In the genomic region with DNA sequence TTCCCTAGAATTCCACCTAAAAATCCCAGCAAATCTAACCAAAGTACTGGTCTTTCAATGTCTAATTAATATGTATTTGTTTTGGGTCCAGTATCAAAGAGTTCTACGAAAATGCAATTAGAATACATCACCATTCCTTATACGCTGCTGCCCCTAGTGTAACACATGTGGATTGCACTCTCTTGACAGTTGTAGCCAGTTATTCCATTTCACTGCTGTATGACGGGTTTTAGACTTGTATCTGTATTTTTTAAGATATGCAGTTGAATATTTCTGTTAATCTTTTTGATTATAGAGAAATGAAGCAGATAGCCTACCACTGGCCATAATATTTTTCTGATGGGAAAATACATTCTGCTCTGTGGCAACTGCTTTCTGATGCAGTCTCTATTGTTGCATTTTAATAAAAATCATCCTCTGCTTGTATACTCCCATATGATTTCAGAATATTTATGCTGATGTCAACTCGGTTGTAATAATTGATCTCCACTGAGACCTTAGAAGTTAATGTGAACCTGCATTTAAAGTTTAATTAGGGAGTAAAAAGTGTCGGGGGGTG, we compare ENCODE assay signal across 8 cellular contexts. TPM values are rescaled to one million over a fixed set of nuclear protein-coding genes. Genes with fewer than 3 reads are reported as not detected.
DNase-seq lines count a peak whose midpoint lies in the region; ATAC-seq and TF ChIP-seq lines count a peak whose summit lies in the region.

No MANE protein-coding gene starts in this region.

- in situ Hi-C loops in mammary epithelial cell (cut with MboI; ENCODE audit: low sequenced_read_pairs in 2 of 2) = no loop called here

- no peak overlapping the region for H3K9ac ChIP-seq in mammary epithelial cell (ENCODE audit: insufficient read depth, low read length)

- peak; percentile 83 for TF ChIP-seq CTCF in A673 (conservative IDR thresholded peaks at IDR 0.05; ENCODE audit: low read depth, low read length)
- peak; percentile 82 to 92 for TF ChIP-seq CTCF in mammary epithelial cell (conservative IDR thresholded peaks at IDR 0.05 in 1 of 2, IDR thresholded peaks at IDR 0.05 in 1 of 2; ENCODE audit: extremely low read depth in 1 of 2, insufficient read depth in 1 of 2, low read depth in 1 of 2, low read length in 2 of 2)
- TF ChIP-seq CTCF in stomach (IDR thresholded peaks at IDR 0.05) = peak in 5 of 7 experiments; percentile 39 to 79 (median 51)

- DNase-seq in A673 (ENCODE audit: low spot score) (peak; percentile 37), EH (ENCODE audit: low read depth) (peak; percentile 35), SHP77 treated with DMSO at 0.1 percent for 48 hours (lab: John Stamatoyannopoulos, UW) (peak; percentile 55), mammary epithelial cell (peak; percentile 9), kidney glomerular epithelial cell (lab: John Stamatoyannopoulos, UW) (peak; percentile 57), stomach (no peak), COR-L47 (lab: John Stamatoyannopoulos, UW) (no peak)

- H4K20me1 ChIP-seq in mammary epithelial cell (ENCODE audit: insufficient read depth, low read length) = no peaks in the 10 kb centered on the region

- H3K79me2 ChIP-seq in mammary epithelial cell (ENCODE audit: insufficient read depth, low read length) = no peaks in the 10 kb centered on the region

- CTCF ChIA-PET in A673 (lab: Charles Lee) (no interaction called here), mammary epithelial cell (lab: Charles Lee; ENCODE audit: low non-redundant PET) (no interaction called here)

- H3K27ac ChIP-seq in A673 (ENCODE audit: low read depth, low read length, poor library complexity, severe bottlenecking) (no peak overlapping the region), mammary epithelial cell (ENCODE audit: insufficient read depth, low read depth, low read length) (no peak overlapping the region), stomach (no peak overlapping the region)

- H3K4me1 ChIP-seq in A673 (ENCODE audit: insufficient read depth, low read length, poor library complexity, severe bottlenecking) (no peaks in the 10 kb centered on the region), mammary epithelial cell (ENCODE audit: insufficient read depth, low read length) (no peaks in the 10 kb centered on the region), stomach (no peaks in the 10 kb centered on the region)

- POLR2A ChIA-PET in A673 (lab: Charles Lee; ENCODE audit: low non-redundant PET) = no interaction called here

- H3K27me3 ChIP-seq in A673 (replicated peaks; ENCODE audit: insufficient read depth, low read depth, low read length, poor library complexity) (no peaks in the 10 kb centered on the region), mammary epithelial cell (ENCODE audit: insufficient read depth, low read length) (peaks cover 8% of the 10 kb centered on the region), stomach (no peaks in the 10 kb centered on the region)

- BruUV-seq in A673 (replicated peaks; lab: Mats Ljungman, UMichigan) (no TSS peak), mammary epithelial cell (replicated peaks; lab: Mats Ljungman, UMichigan) (no TSS peak)

- 33% methylated on average over 5 of the region's 5 CpGs for WGBS in mammary epithelial cell (ENCODE audit: low coverage, missing lambda C conversion rate)
- whole genome bisulfite sequencing in stomach, 5 donors = 18 to 21% (median 19%) methylated on average over 5 of the region's 5 CpGs

- ATAC-seq in HG03432 (IDR thresholded peaks at IDR 0.05; ENCODE audit: unreplicated experiment) = peak; percentile 62

- dilution Hi-C loops in mammary epithelial cell (cut with HindIII; ENCODE audit: low sequenced_read_pairs) = no loop called here

- H2AFZ ChIP-seq in mammary epithelial cell (ENCODE audit: low read depth, low read length) = no peak overlapping the region

- H3K9me3 ChIP-seq in A673 (ENCODE audit: low read depth, low read length, poor library complexity, severe bottlenecking) = no peaks in the 10 kb centered on the region
- no peaks in the 10 kb centered on the region for H3K9me3 ChIP-seq in mammary epithelial cell (replicated peaks; ENCODE audit: insufficient read depth, low read length)
- peaks cover 0 to 5% (median 2%) of the 10 kb centered on the region in 4 donors for H3K9me3 ChIP-seq in stomach

- H3K4me3 ChIP-seq in A673 (ENCODE audit: low read depth, low read length, poor library complexity, severe bottlenecking) (no peak overlapping the region), mammary epithelial cell (replicated peaks in 1 of 3; ENCODE audit: insufficient read depth in 1 of 3, low read depth in 2 of 3, low read length in 3 of 3) (no peak overlapping the region), stomach (peak overlapping the region in 1 of 4 donors; percentile 15)

- no peak overlapping the region for H3K4me2 ChIP-seq in mammary epithelial cell (ENCODE audit: insufficient read depth, low read depth, low read length)

- intact Hi-C loops in A673 (cut with micrococcal nuclease; ENCODE audit: unreplicated experiment) = loop anchor here (5.0 to 10.0 kb wide), 2 partner anchors 165 to 1743 kb away; no protein-coding TSS in a partner anchor
- intact Hi-C loops in mammary epithelial cell (cut with micrococcal nuclease) = loop anchor here (1.0 to 5.0 kb wide), 3 partner anchors 79 to 1740 kb away; no protein-coding TSS in a partner anchor
- intact Hi-C loops in stomach (cut with DNase I; ENCODE audit: low total_unique reads) = no loop called here

- no peak for TF ChIP-seq POLR2A in stomach (IDR thresholded peaks at IDR 0.05)

- TF ChIP-seq EP300 in stomach (IDR thresholded peaks at IDR 0.05) = no peak

- H3K36me3 ChIP-seq in A673 (ENCODE audit: insufficient read depth, low read length, poor library complexity, severe bottlenecking) (no peaks in the 10 kb centered on the region), mammary epithelial cell (ENCODE audit: insufficient read depth, low read length) (no peaks in the 10 kb centered on the region), stomach (no peaks in the 10 kb centered on the region)

RNA-seq across cellular contexts. Expression of a gene that starts 17.1 kb away (rescaled TPM):
- total RNA-seq in A673 (2021) (not detected in 2 replicates), mammary epithelial cell (not detected), stomach (not detected)
- polyA plus RNA-seq in mammary epithelial cell (not detected), stomach (1 to 10 TPM in 1 of 3 donors, not detected in 2; 3.7 TPM)
- polyA minus RNA-seq in mammary epithelial cell = not detected

RNA-seq across cellular contexts. Expression of a gene that starts 27.0 kb away (rescaled TPM):
- total RNA-seq in A673 (2021) (not detected in 2 replicates), mammary epithelial cell (not detected), stomach (10 to 100 TPM in 1 of 5 donors, not detected in 4; 18.4 TPM)
- polyA plus RNA-seq in mammary epithelial cell (not detected), stomach (not detected)
- not detected for polyA minus RNA-seq in mammary epithelial cell

RNA-seq across cellular contexts. Expression of a gene that starts 31.0 kb away (rescaled TPM):
- not detected in 2 replicates for total RNA-seq in A673 (2021)
- not detected for total RNA-seq in mammary epithelial cell
- polyA plus RNA-seq in mammary epithelial cell = not detected
- polyA minus RNA-seq in mammary epithelial cell = not detected
- not detected for total RNA-seq in stomach
- polyA plus RNA-seq in stomach = not detected

RNA-seq across cellular contexts. Expression of a gene that starts 57.6 kb away (rescaled TPM):
- total RNA-seq in A673 (2021) (23.5 and 27.5 TPM in 2 replicates), mammary epithelial cell (10 to 100 TPM in 1 of 2 donors, 1 to 10 TPM in 1; 7.3 to 22.3 TPM), stomach (1 to 10 TPM in 4 of 5 donors, under 1 TPM in 1; 0.29 to 8.5 (median 7.5) TPM)
- polyA plus RNA-seq in mammary epithelial cell (33.0 TPM), stomach (10 to 100 TPM in 1 of 3 donors, 1 to 10 TPM in 2; 8.3 to 11.2 (median 8.4) TPM)
- polyA minus RNA-seq in mammary epithelial cell = 25.2 TPM

Comparison
In these comparisons a context has a peak if more than half of its experiments do, and no peak if none do; other contexts are left out.
1. DNase-seq: peak in A673 (single experiment), EH (single experiment), SHP77 treated with DMSO at 0.1 percent for 48 hours (single experiment), mammary epithelial cell (single experiment) and kidney glomerular epithelial cell (single experiment); none in stomach (single experiment) and COR-L47 (single experiment).
2. Peak in every context shown above with its lines, with median percentiles within 50 percentile points of each other: CTCF ChIP-seq.